8 cellular contexts compared by ENCODE assay signal in genomic region chr1:148458398-148458797, GRCh38. TPM values are rescaled to one million over a fixed set of nuclear protein-coding genes. Genes with fewer than 3 reads are reported as not detected.
DNase-seq lines count a peak whose midpoint lies in the region; ATAC-seq and TF ChIP-seq lines count a peak whose summit lies in the region.
"Not testable (repeated sequence)": the region's sequence is repeated elsewhere in the genome, so short reads cannot be mapped to it uniquely, and the experiment has no call there.

No MANE protein-coding gene starts in this region.

- ATAC-seq in activated CD8-positive, alpha-beta T cell treated with anti-CD3 and anti-CD28 coated beads, Interleukin-2, amount 10 ng/mL, durations not matched to agents 7 days and 5 days; activated naive CD8-positive, alpha-beta T cell treated with anti-CD3 and anti-CD28 coated beads, Interleukin-2, amount 50 U/mL, for 24 hours: not testable (repeated sequence)

- H3K4me1 Mint-ChIP-seq in activated CD8-positive, alpha-beta T cell treated with anti-CD3 and anti-CD28 coated beads, Interleukin-2, amount 10 ng/mL, durations not matched to agents 7 days and 5 days (ENCODE audit: low read depth); activated naive CD8-positive, alpha-beta T cell treated with anti-CD3 and anti-CD28 coated beads, Interleukin-2, amount 50 U/mL, for 24 hours; type B pancreatic cell (ENCODE audit: unreplicated experiment): not testable (repeated sequence)

- not testable (repeated sequence) for H2AK5ac ChIP-seq in mesenchymal stem cell (ENCODE audit: low read length, severe bottlenecking)

- H3K14ac ChIP-seq in mesenchymal stem cell (ENCODE audit: low read length in 2 of 2), result not testable (repeated sequence)

- not testable (repeated sequence) for H3K18ac ChIP-seq in mesenchymal stem cell (ENCODE audit: low read depth in 1 of 2, low read length in 2 of 2)

- peak in 1 of 2 donors; percentile 41 for TF ChIP-seq POLR2A in Peyer's patch (IDR thresholded peaks at IDR 0.05)

- not testable (repeated sequence) for H3K23ac ChIP-seq in mesenchymal stem cell (ENCODE audit: low read length in 2 of 2)

- H2BK5ac ChIP-seq in mesenchymal stem cell (ENCODE audit: low read depth, low read length, poor library complexity, severe bottlenecking), result not testable (repeated sequence)

- H3K9ac ChIP-seq in mesenchymal stem cell (ENCODE audit: low read length) (peak overlapping the region; percentile 70), skeletal muscle satellite cell (ENCODE audit: low read depth, low read length) (peak overlapping the region; percentile 30)

- not testable (repeated sequence) for H2BK120ac ChIP-seq in mesenchymal stem cell (ENCODE audit: low read depth, low read length)

- H2BK12ac ChIP-seq in mesenchymal stem cell (ENCODE audit: low read length in 2 of 2), result not testable (repeated sequence)

- not testable (repeated sequence) for H3K9me3 Mint-ChIP-seq in activated CD8-positive, alpha-beta T cell treated with anti-CD3 and anti-CD28 coated beads, Interleukin-2, amount 10 ng/mL, durations not matched to agents 7 days and 5 days (ENCODE audit: insufficient read depth); activated naive CD8-positive, alpha-beta T cell treated with anti-CD3 and anti-CD28 coated beads, Interleukin-2, amount 50 U/mL, for 24 hours; type B pancreatic cell

- not testable (repeated sequence) for H3K4me1 ChIP-seq in Peyer's patch; mesenchymal stem cell (ENCODE audit: control insufficient read depth, insufficient read depth, low read depth, low read length); skeletal muscle satellite cell (ENCODE audit: control insufficient read depth, insufficient read depth, low read length)

- H3K4me3 Mint-ChIP-seq in activated CD8-positive, alpha-beta T cell treated with anti-CD3 and anti-CD28 coated beads, Interleukin-2, amount 10 ng/mL, durations not matched to agents 7 days and 5 days, result peak overlapping the region; percentile 88
- H3K4me3 Mint-ChIP-seq in activated naive CD8-positive, alpha-beta T cell treated with anti-CD3 and anti-CD28 coated beads, Interleukin-2, amount 50 U/mL, for 24 hours, result peak overlapping the region; percentile 85
- H3K4me3 Mint-ChIP-seq in type B pancreatic cell, result peak overlapping the region; percentile 95

- CTCF ChIA-PET in activated CD8-positive, alpha-beta T cell treated with anti-CD3 and anti-CD28 coated beads, Interleukin-2, amount 10 ng/mL, durations not matched to agents 7 days and 5 days (lab: Charles Lee), result not testable (repeated sequence)

- not testable (repeated sequence) for H3K36me3 ChIP-seq in Peyer's patch; mesenchymal stem cell (ENCODE audit: control insufficient read depth in 1 of 2, insufficient read depth in 2 of 2, low read depth in 1 of 2, low read length in 2 of 2); skeletal muscle satellite cell (ENCODE audit: insufficient read depth, low read length)

- not testable (repeated sequence) for H3K27me3 ChIP-seq in Peyer's patch; mesenchymal stem cell (ENCODE audit: control insufficient read depth in 1 of 2, insufficient read depth in 1 of 2, low read length in 2 of 2); skeletal muscle satellite cell (ENCODE audit: control insufficient read depth, insufficient read depth, low read length)

- not testable (repeated sequence) for TF ChIP-seq CTCF in GM12865 (IDR thresholded peaks at IDR 0.05; ENCODE audit: insufficient read depth, low read depth, low read length, missing control alignments); Peyer's patch (IDR thresholded peaks at IDR 0.05); epithelial cell of proximal tubule (conservative IDR thresholded peaks at IDR 0.05; ENCODE audit: low read depth, low read length); type B pancreatic cell (conservative IDR thresholded peaks at IDR 0.05)

- H3K4me3 ChIP-seq in GM12865 (ENCODE audit: low read depth, low read length), result peak overlapping the region; percentile 44
- peak overlapping the region; percentile 60 to 79 (median 72) for H3K4me3 ChIP-seq in Peyer's patch
- peak overlapping the region; percentile 68 for H3K4me3 ChIP-seq in epithelial cell of proximal tubule (ENCODE audit: low read depth, low read length)
- H3K4me3 ChIP-seq in mesenchymal stem cell (ENCODE audit: insufficient read depth in 1 of 2, low read depth in 1 of 2, low read length in 2 of 2), result peak overlapping the region in 1 of 2 experiments; percentile 67
- peak overlapping the region; percentile 74 for H3K4me3 ChIP-seq in skeletal muscle satellite cell (ENCODE audit: low read length)

- not testable (repeated sequence) for H3K4ac ChIP-seq in mesenchymal stem cell (ENCODE audit: low read depth in 1 of 2, low read length in 2 of 2)

- H2BK15ac ChIP-seq in mesenchymal stem cell (ENCODE audit: low read depth, poor library complexity, severe bottlenecking), result not testable (repeated sequence)

- H4K8ac ChIP-seq in mesenchymal stem cell (ENCODE audit: low read length), result not testable (repeated sequence)

- H3K36me3 Mint-ChIP-seq in activated CD8-positive, alpha-beta T cell treated with anti-CD3 and anti-CD28 coated beads, Interleukin-2, amount 10 ng/mL, durations not matched to agents 7 days and 5 days (ENCODE audit: low read depth); activated naive CD8-positive, alpha-beta T cell treated with anti-CD3 and anti-CD28 coated beads, Interleukin-2, amount 50 U/mL, for 24 hours (ENCODE audit: low read depth); type B pancreatic cell: not testable (repeated sequence)

- H3K27ac ChIP-seq in Peyer's patch, result peak overlapping the region; percentile 89 to 92 (median 90)
- not testable (repeated sequence) for H3K27ac ChIP-seq in mesenchymal stem cell (ENCODE audit: low read length, poor library complexity, severe bottlenecking)

- peak overlapping the region; percentile 95 for H3K27ac Mint-ChIP-seq in activated CD8-positive, alpha-beta T cell treated with anti-CD3 and anti-CD28 coated beads, Interleukin-2, amount 10 ng/mL, durations not matched to agents 7 days and 5 days
- peak overlapping the region; percentile 91 for H3K27ac Mint-ChIP-seq in activated naive CD8-positive, alpha-beta T cell treated with anti-CD3 and anti-CD28 coated beads, Interleukin-2, amount 50 U/mL, for 24 hours
- peak overlapping the region; percentile 97 for H3K27ac Mint-ChIP-seq in type B pancreatic cell

- WGBS in mesenchymal stem cell, result no CpG with 5 or more reads among the region's 11 CpGs

- POLR2A ChIA-PET in activated CD8-positive, alpha-beta T cell treated with anti-CD3 and anti-CD28 coated beads, Interleukin-2, amount 10 ng/mL, durations not matched to agents 7 days and 5 days (lab: Charles Lee), result interaction anchor here (1.2 kb wide), 1 partner anchor 70 kb away, joined by 3 read pairs; no protein-coding TSS in a partner anchor

- not testable (repeated sequence) for H3K27me3 Mint-ChIP-seq in activated CD8-positive, alpha-beta T cell treated with anti-CD3 and anti-CD28 coated beads, Interleukin-2, amount 10 ng/mL, durations not matched to agents 7 days and 5 days (ENCODE audit: low read depth); activated naive CD8-positive, alpha-beta T cell treated with anti-CD3 and anti-CD28 coated beads, Interleukin-2, amount 50 U/mL, for 24 hours; type B pancreatic cell

- not testable (repeated sequence) for H2AFZ ChIP-seq in mesenchymal stem cell (ENCODE audit: low read depth, low read length)

- not testable (repeated sequence) for H3K4me2 ChIP-seq in mesenchymal stem cell (ENCODE audit: low read length, poor library complexity, severe bottlenecking)
- H3K4me2 ChIP-seq in skeletal muscle satellite cell (ENCODE audit: low read length), result peak overlapping the region; percentile 67

- not testable (repeated sequence) for DNase-seq in GM12865 (ENCODE audit: low read depth); epithelial cell of proximal tubule (ENCODE audit: low read depth); mesenchymal stem cell; type B pancreatic cell (ENCODE audit: extremely low spot score, unreplicated experiment)
- DNase-seq in Peyer's patch, result peak in 2 of 3 donors; percentile 60 to 70
- DNase-seq in activated CD8-positive, alpha-beta T cell treated with anti-CD3 and anti-CD28 coated beads, Interleukin-2, amount 10 ng/mL, durations not matched to agents 7 days and 5 days, result peak; percentile 69
- DNase-seq in activated naive CD8-positive, alpha-beta T cell treated with anti-CD3 and anti-CD28 coated beads, Interleukin-2, amount 50 U/mL, for 24 hours, result peak; percentile 31

- H3K79me1 ChIP-seq in mesenchymal stem cell (replicated peaks; ENCODE audit: low read length, poor library complexity, severe bottlenecking), result not testable (repeated sequence)

- not testable (repeated sequence) for H4K91ac ChIP-seq in mesenchymal stem cell (ENCODE audit: low read length)

- H3K9me3 ChIP-seq in Peyer's patch; mesenchymal stem cell (ENCODE audit: control insufficient read depth, low read length); skeletal muscle satellite cell (replicated peaks; ENCODE audit: low read length): not testable (repeated sequence)

RNA-seq across cellular contexts. Expression of gene PPIAL4G, which starts 24.7 kb away (rescaled TPM):
- total RNA-seq in Peyer's patch (not detected), epithelial cell of proximal tubule (not detected in 2 replicates), type B pancreatic cell (ENCODE audit: low replicate concordance) (not detected in 2 replicates)
- under 1 TPM; 0.60 to 0.66 TPM for total RNA-seq in activated CD8-positive, alpha-beta T cell treated with anti-CD3 and anti-CD28 coated beads, Interleukin-2, amount 10 ng/mL, durations not matched to agents 7 days and 5 days
- not detected for polyA plus RNA-seq in mesenchymal stem cell (2013, experiment 1 of 2)
- polyA plus RNA-seq in mesenchymal stem cell (2013, experiment 2 of 2), result 0.01 TPM
- total RNA-seq in skeletal muscle satellite cell (2012; rRNA removed), result not detected in 2 replicates
